ENCODE assay signal across 25 cellular contexts in the genomic region with DNA sequence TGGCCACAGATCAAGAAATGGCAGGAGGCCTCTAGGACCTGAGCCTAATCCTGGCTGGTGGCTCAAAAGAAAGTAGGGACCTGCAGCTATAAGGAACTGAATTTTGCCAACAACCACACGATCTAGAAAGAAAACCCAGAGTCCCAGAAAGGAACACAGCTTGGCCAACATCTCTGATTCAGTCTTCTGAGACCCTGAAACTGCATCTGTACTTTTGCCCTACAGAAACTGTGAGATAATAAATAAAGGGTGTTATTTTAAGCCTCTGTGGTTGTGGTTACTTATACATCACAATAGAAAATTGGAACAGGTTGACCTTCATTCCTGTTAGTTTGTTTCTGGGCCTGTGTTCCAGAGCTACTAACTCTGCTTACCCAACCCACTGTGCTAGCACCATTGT.
"Had no signal": no experiment of that assay in that cellular context is flagged by ENCODE, and none has a peak within 500 bp of the region (broad histone marks: within the 10 kb centered on the region; RNA-seq: fewer than 3 reads in every experiment).

No MANE protein-coding gene starts in this region.

- H3K27ac Mint-ChIP-seq: IgD-negative memory B cell; T-helper 17 cell; T-helper 2 cell treated with Interferon-gamma antibody and Interleukin-4, amounts not matched to agents 5 μg/mL and 100 μg/mL, for 36 hours had no signal

- ATAC-seq: K562, Right ventricle myocardium inferior, SK-N-SH treated with all-trans-retinoic acid at 6 μM for 48 hours, T-helper 17 cell had no signal

- H3K4me1 Mint-ChIP-seq: IgD-negative memory B cell, T-helper 17 cell had no signal

- FAIRE-seq: HTR-8/SVneo, K562 had no signal

- H3K27me3 Mint-ChIP-seq: IgD-negative memory B cell, T-helper 17 cell had no signal

- H3K4me2 ChIP-seq: PC-9 had no signal

- H3K36me3 Mint-ChIP-seq: IgD-negative memory B cell had no signal

- H3K4me1 ChIP-seq: Peyer's patch, SJCRH30 had no signal

- DNase-seq: NCI-H1092 treated with DMSO at 0.1 percent for 48 hours, NCI-H1417, NCI-H1436 treated with DMSO at 0.1 percent for 48 hours, NCI-H1694, NCI-H187 treated with DMSO at 0.1 percent for 48 hours, NCI-H2029 treated with DMSO at 0.1 percent for 48 hours, NCI-H2171 treated with DMSO at 0.1 percent for 48 hours, NCI-H345, NCI-H446 treated with DMSO at 0.1 percent for 48 hours, NCI-H510A treated with DMSO at 0.1 percent for 48 hours, NCI-H526, NCI-H82, PC-9, Peyer's patch, SHP77 treated with DMSO at 0.1 percent for 48 hours, SJCRH30, T-helper 1 cell, T-helper 17 cell had no signal

- H3K27me3 ChIP-seq: Peyer's patch, SJCRH30 had no signal

- H3K9me3 ChIP-seq: Peyer's patch, SJCRH30 had no signal

- H3K4me3 Mint-ChIP-seq: IgD-negative memory B cell; T-helper 17 cell; T-helper 2 cell treated with Interferon-gamma antibody and Interleukin-4, amounts not matched to agents 5 μg/mL and 100 μg/mL, for 36 hours had no signal

- H3K27ac ChIP-seq: HL-60, PC-9, Peyer's patch, SJCRH30 had no signal

- H2AFZ ChIP-seq: PC-9 had no signal

- H3K36me3 ChIP-seq: Peyer's patch, SJCRH30 had no signal

- H3K4me3 ChIP-seq: K562, PC-9, Peyer's patch, SJCRH30 had no signal

- H3K9me3 Mint-ChIP-seq: T-helper 2 cell treated with Interferon-gamma antibody and Interleukin-4, amounts not matched to agents 5 μg/mL and 100 μg/mL, for 36 hours had no signal
